In the genomic region with DNA sequence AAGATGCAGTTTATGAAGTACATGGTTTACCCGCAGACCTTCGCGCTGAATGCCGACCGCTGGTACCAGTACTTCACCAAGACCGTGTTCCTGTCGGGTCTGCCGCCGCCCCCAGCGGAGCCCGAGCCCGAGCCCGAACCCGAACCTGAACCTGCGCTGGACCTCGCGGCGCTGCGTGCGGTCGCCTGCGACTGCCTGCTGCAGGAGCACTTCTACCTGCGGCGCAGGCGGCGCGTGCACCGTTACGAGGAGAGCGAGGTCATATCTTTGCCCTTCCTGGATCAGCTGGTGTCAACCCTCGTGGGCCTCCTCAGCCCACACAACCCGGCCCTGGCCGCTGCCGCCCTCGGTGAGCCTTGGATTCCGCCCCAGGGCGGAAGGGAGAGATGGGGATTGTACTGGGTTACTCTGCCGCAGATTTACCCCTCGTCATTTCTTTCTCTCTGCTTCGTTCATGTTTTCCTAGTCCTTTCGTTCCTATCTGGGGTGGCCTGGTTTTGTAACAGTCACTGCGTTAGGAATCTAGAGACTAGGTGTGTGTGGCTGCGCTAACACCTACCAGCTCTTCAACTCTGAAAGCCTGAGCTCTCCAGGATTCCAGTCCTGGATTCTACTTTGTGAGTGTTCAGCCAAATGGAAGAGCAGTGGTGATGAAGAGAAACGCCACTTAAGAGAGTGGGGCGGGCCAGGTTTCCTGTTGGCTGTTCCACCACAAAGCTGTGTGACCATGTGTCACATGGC, we compare ENCODE assay signal across 8 cellular contexts. TPM values are rescaled to one million over a fixed set of nuclear protein-coding genes. Genes with fewer than 3 reads are reported as not detected.
A peak's percentile ranks its signal among the peaks of the same experiment; 100 is the strongest.
DNase-seq lines count a peak whose midpoint lies in the region; ATAC-seq, FAIRE-seq and TF ChIP-seq lines count a peak whose summit lies in the region.

No MANE protein-coding gene starts in this region.

- H3K27me3 ChIP-seq in body of pancreas: no peaks in the 10 kb centered on the region
- H3K27me3 ChIP-seq in iPS-20b (ENCODE audit: insufficient read depth, low read length): no peaks in the 10 kb centered on the region
- no peaks in the 10 kb centered on the region for H3K27me3 ChIP-seq in small intestine (ENCODE audit: control insufficient read depth in 2 of 2, insufficient read depth in 2 of 2, low read length in 2 of 2)

- TF ChIP-seq POLR2A in GM12891 (IDR thresholded peaks at IDR 0.05; ENCODE audit: low read depth, low read length) (0 out of 2 replicates have a peak, but pooled peaks have one; percentile 51), body of pancreas (IDR thresholded peaks at IDR 0.05) (no peak)

- peak overlapping the region; percentile 97 for H3K9ac ChIP-seq in iPS-20b (ENCODE audit: low read depth, low read length)

- H3K4me3 ChIP-seq in body of pancreas: peak overlapping the region; percentile 89 to 97
- peak overlapping the region; percentile 89 for H3K4me3 ChIP-seq in iPS-20b (ENCODE audit: low read length)
- peak overlapping the region; percentile 66 to 80 for H3K4me3 ChIP-seq in small intestine (ENCODE audit: low read depth in 1 of 2, low read length in 2 of 2)

- intact Hi-C loops in body of pancreas (cut with DNase I): no loop called here

- no peak for FAIRE-seq in GM12891 (lab: Jason Lieb, UNC)
- no peak for FAIRE-seq in small intestine (lab: Jason Lieb, UNC)

- WGBS in body of pancreas, 2 donors: 0% methylated on average over 8 to 45 of the region's 45 CpGs
- WGBS in small intestine, 3 donors: 0 to 1% (median 0%) methylated on average over 44 to 45 of the region's 45 CpGs

- H3K27ac ChIP-seq in body of pancreas (peak overlapping the region; percentile 68 to 90 (median 84)), iPS-20b (ENCODE audit: low read length) (peak overlapping the region; percentile 86), small intestine (ENCODE audit: low read depth in 1 of 2, low read length in 1 of 2) (peak overlapping the region; percentile 73 to 94)

- H3K4me1 ChIP-seq in body of pancreas: peaks cover 13% of the 10 kb centered on the region
- no peaks in the 10 kb centered on the region for H3K4me1 ChIP-seq in iPS-20b (ENCODE audit: insufficient read depth, low read length)
- H3K4me1 ChIP-seq in small intestine (ENCODE audit: control insufficient read depth in 2 of 2, insufficient read depth in 1 of 2, low read depth in 1 of 2, low read length in 1 of 2): peaks cover 0 to 5% of the 10 kb centered on the region in 2 donors

- peak; percentile 21 for DNase-seq in GM12891 (ENCODE audit: insufficient read length, low spot score)
- DNase-seq in HFFc6: peak; percentile 63
- peak; percentile 70 for DNase-seq in MV-4-11 (lab: John Stamatoyannopoulos, UW)
- DNase-seq in body of pancreas: peak; percentile 30 to 52 (median 36)
- DNase-seq in small intestine: peak; percentile 60
- DNase-seq in NCI-H1048 (lab: John Stamatoyannopoulos, UW): no peak

- H3K9me3 Mint-ChIP-seq in HFFc6: no peaks in the 10 kb centered on the region
- no peaks in the 10 kb centered on the region for H3K9me3 Mint-ChIP-seq in T-helper 1 cell treated with Interleukin-12 subunit alpha and Interleukin-12 subunit beta and Interleukin-4 antibody, amounts not matched to agents 30 μg/mL and 1 μg/mL, for 36 hours

- peak overlapping the region; percentile 98 for H3K4me3 Mint-ChIP-seq in HFFc6
- peak overlapping the region; percentile 89 for H3K4me3 Mint-ChIP-seq in T-helper 1 cell treated with Interleukin-12 subunit alpha and Interleukin-12 subunit beta and Interleukin-4 antibody, amounts not matched to agents 30 μg/mL and 1 μg/mL, for 36 hours

- ATAC-seq in body of pancreas: peak; percentile 34

- H3K27ac Mint-ChIP-seq in HFFc6: peak overlapping the region; percentile 89
- peak overlapping the region; percentile 98 for H3K27ac Mint-ChIP-seq in T-helper 1 cell treated with Interleukin-12 subunit alpha and Interleukin-12 subunit beta and Interleukin-4 antibody, amounts not matched to agents 30 μg/mL and 1 μg/mL, for 36 hours

- peaks cover 2% of the 10 kb centered on the region for H3K27me3 Mint-ChIP-seq in HFFc6 (ENCODE audit: insufficient read depth)
- no peaks in the 10 kb centered on the region for H3K27me3 Mint-ChIP-seq in T-helper 1 cell treated with Interleukin-12 subunit alpha and Interleukin-12 subunit beta and Interleukin-4 antibody, amounts not matched to agents 30 μg/mL and 1 μg/mL, for 36 hours (ENCODE audit: low read depth)

- peaks cover 0 to 9% of the 10 kb centered on the region in 2 donors for H3K36me3 ChIP-seq in body of pancreas (replicated peaks in 1 of 2; ENCODE audit: insufficient read depth in 1 of 2, low read depth in 2 of 2)
- H3K36me3 ChIP-seq in iPS-20b (ENCODE audit: insufficient read depth, low read depth, low read length): peaks cover 36% of the 10 kb centered on the region
- H3K36me3 ChIP-seq in small intestine (ENCODE audit: control insufficient read depth in 2 of 2, insufficient read depth in 2 of 2, low read length in 2 of 2): peaks cover 4% of the 10 kb centered on the region in 2 donors

- peaks cover 27% of the 10 kb centered on the region for H3K4me1 Mint-ChIP-seq in HFFc6 (ENCODE audit: low read depth)
- H3K4me1 Mint-ChIP-seq in T-helper 1 cell treated with Interleukin-12 subunit alpha and Interleukin-12 subunit beta and Interleukin-4 antibody, amounts not matched to agents 30 μg/mL and 1 μg/mL, for 36 hours (ENCODE audit: low read depth): peaks cover 29% of the 10 kb centered on the region

- TF ChIP-seq CTCF in HFFc6 (IDR thresholded peaks at IDR 0.05) (no peak), body of pancreas (IDR thresholded peaks at IDR 0.05) (no peak)

- no peaks in the 10 kb centered on the region for H3K9me3 ChIP-seq in body of pancreas
- no peaks in the 10 kb centered on the region for H3K9me3 ChIP-seq in iPS-20b (ENCODE audit: insufficient read depth, low read depth, low read length)
- no peaks in the 10 kb centered on the region for H3K9me3 ChIP-seq in small intestine (ENCODE audit: control insufficient read depth, low read depth)

- peaks cover 23% of the 10 kb centered on the region for H3K36me3 Mint-ChIP-seq in HFFc6 (ENCODE audit: low read depth)
- peaks cover 17% of the 10 kb centered on the region for H3K36me3 Mint-ChIP-seq in T-helper 1 cell treated with Interleukin-12 subunit alpha and Interleukin-12 subunit beta and Interleukin-4 antibody, amounts not matched to agents 30 μg/mL and 1 μg/mL, for 36 hours (ENCODE audit: low read depth)

TF ChIP-seq in GM12891, 5 proteins besides CTCF, POLR2A, EP300 and RAD21:
- TF ChIP-seq PAX5 (IDR thresholded peaks at IDR 0.05; ENCODE audit: insufficient read depth, low read length, severe bottlenecking) (no peak), TAF1 (IDR thresholded peaks at IDR 0.05; ENCODE audit: low read depth, low read length) (peak; percentile 27; the same call in 1 of the 2 replicates), POU2F2 (IDR thresholded peaks at IDR 0.05; ENCODE audit: low read depth, low read length) (no peak), POLR2AphosphoS5 (IDR thresholded peaks at IDR 0.05; ENCODE audit: low read depth, low read length) (peak; percentile 46; the same call in 1 of the 2 replicates)

RNA-seq across cellular contexts. Expression of a gene that starts 0.6 kb away (rescaled TPM):
- 37.5 TPM for polyA plus RNA-seq in GM12891 (2012; ENCODE audit: low read depth, missing spikeins)
- total RNA-seq in HFFc6 (2021; fragmentation: NEBNext Ultra II Directional; extraction: Animal tissue kit (Norgen Biotek cat#: 25700)): 10 to 100 TPM; 28.3 to 33.7 (median 30.9) TPM
- 10 to 100 TPM; 29.0 to 49.0 TPM for total RNA-seq in body of pancreas
- polyA plus RNA-seq in small intestine: 10 to 100 TPM; 19.5 to 34.3 (median 21.9) TPM
